In genomic region chr1:151872776-151873175, GRCh38 we compare ENCODE assay signal across 13 cellular contexts. TPM values are rescaled to one million over a fixed set of nuclear protein-coding genes. Genes with fewer than 3 reads are reported as not detected.
"Had no signal": no experiment of that assay in that cellular context is flagged by ENCODE, and none has a peak within 500 bp of the region (broad histone marks: within the 10 kb centered on the region; RNA-seq: fewer than 3 reads in every experiment).

No MANE protein-coding gene starts in this region.

RNA-seq across cellular contexts. Expression of gene THEM5, which starts 19.3 kb away (rescaled TPM):
- total RNA-seq: activated CD8-positive, alpha-beta memory T cell treated with anti-CD3 and anti-CD28 coated beads for 36 hours; activated naive CD4-positive, alpha-beta T cell treated with anti-CD3 and anti-CD28 coated beads for 36 hours; dermis microvascular lymphatic vessel endothelial cell; endothelial cell of umbilical vein; left ventricle myocardium inferior; lung microvascular endothelial cell; mesothelial cell of epicardium; natural killer cell treated with Interleukin-12 subunit alpha and Interleukin-12 subunit beta and Interleukin-15 and Interleukin-18, amount 100 ng/mL, for 72 hours; pulmonary artery endothelial cell; T-helper 2 cell treated with Interferon-gamma antibody and Interleukin-4, amounts not matched to agents 100 ng/mL and 5 ng/mL, for 36 hours; thyroid gland; upper lobe of right lung had no signal
- polyA plus RNA-seq: endothelial cell of umbilical vein, pancreas had no signal

RNA-seq across cellular contexts. Expression of gene C2CD4D, which starts 33.2 kb away (rescaled TPM):
- total RNA-seq: endothelial cell of umbilical vein, left ventricle myocardium inferior had no signal
- polyA plus RNA-seq: endothelial cell of umbilical vein had no signal

RNA-seq across cellular contexts. Expression of gene RORC, which starts 41.2 kb away (rescaled TPM):
- total RNA-seq: dermis microvascular lymphatic vessel endothelial cell, endothelial cell of umbilical vein, lung microvascular endothelial cell, mesothelial cell of epicardium, pulmonary artery endothelial cell had no signal
- polyA plus RNA-seq: endothelial cell of umbilical vein had no signal
